In genomic region chr7:76232698-76233097, GRCh38 we compare ENCODE assay signal across 30 cellular contexts. TPM values are rescaled to one million over a fixed set of nuclear protein-coding genes. Genes with fewer than 3 reads are reported as not detected.
"Had no signal": no experiment of that assay in that cellular context is flagged by ENCODE, and none has a peak within 500 bp of the region (broad histone marks: within the 10 kb centered on the region; RNA-seq: fewer than 3 reads in every experiment).

No MANE protein-coding gene starts in this region.

- H3K4me2 ChIP-seq: smooth muscle cell had no signal

- H3K27me3 ChIP-seq: testis had no signal

- H3K27ac Mint-ChIP-seq: activated B cell treated with CpG ODN at 0.5 μM for 24 hours; activated naive CD8-positive, alpha-beta T cell treated with anti-CD3 and anti-CD28 coated beads, Interleukin-2, amount 10 ng/mL, durations not matched to agents 7 days and 5 days; activated T-helper 2 cell treated with anti-CD3 and anti-CD28 coated beads, Interferon-gamma antibody, Interleukin-2, Interleukin-4, amounts not matched to agents 10 μg/mL and 5 μg/mL and 100 μg/mL, durations not matched to agents 14 hours and 24 hours and 36 hours; dendritic cell treated with granulocyte-macrophage colony-stimulating factor and Interleukin-4, amounts not matched to agents 40 ng/mL and 50 ng/mL, for 4 days; nephron progenitor cell; T-cell; type B pancreatic cell had no signal

- DNase-seq: activated B cell treated with CpG ODN at 0.5 μM for 24 hours; activated CD4-positive, alpha-beta T cell treated with anti-CD3 and anti-CD28 coated beads for 4 hours; activated CD4-positive, alpha-beta T cell treated with anti-CD3 and anti-CD28 coated beads, Interleukin-2, amount 50 U/mL, for 48 hours; activated CD8-positive, alpha-beta memory T cell treated with anti-CD3 and anti-CD28 coated beads, Interleukin-2, amount 50 U/mL, for 48 hours; activated naive CD4-positive, alpha-beta T cell treated with Interleukin-2 at 50 U/mL for 16 hours; activated naive CD8-positive, alpha-beta T cell treated with anti-CD3 and anti-CD28 coated beads, Interleukin-2, amount 10 ng/mL, durations not matched to agents 7 days and 5 days; activated T-cell treated with anti-CD3 and anti-CD28 coated beads, Interleukin-2, amount 50 U/mL, for 4 hours; amniotic stem cell; effector CD4-positive, alpha-beta T cell; head of caudate nucleus; hypothalamus; left ventricle myocardium superior; mammary epithelial cell; nephron progenitor cell; occipital lobe; posterior cingulate gyrus; stimulated activated CD4-positive, alpha-beta T cell treated with anti-CD3 and anti-CD28 coated beads, Interleukin-2, amount 100 ng/mL, for 48 hours; stimulated activated naive CD4-positive, alpha-beta T cell; T-cell; testis had no signal

- H3K4me3 ChIP-seq: smooth muscle cell, testis had no signal

- ATAC-seq: activated T-cell treated with anti-CD3 and anti-CD28 coated beads, Interleukin-2, amount 50 U/mL, for 4 hours; esophagus mucosa; left ventricle myocardium superior; sciatic nerve; T-cell had no signal

- H3K4me1 Mint-ChIP-seq: activated naive CD8-positive, alpha-beta T cell treated with anti-CD3 and anti-CD28 coated beads, Interleukin-2, amount 10 ng/mL, durations not matched to agents 7 days and 5 days had no signal

- H3K9me3 Mint-ChIP-seq: activated B cell treated with CpG ODN at 0.5 μM for 24 hours; activated naive CD8-positive, alpha-beta T cell treated with anti-CD3 and anti-CD28 coated beads, Interleukin-2, amount 10 ng/mL, durations not matched to agents 7 days and 5 days; activated T-cell treated with anti-CD3 and anti-CD28 coated beads, Interleukin-2, amount 50 U/mL, for 4 hours; activated T-helper 2 cell treated with anti-CD3 and anti-CD28 coated beads, Interferon-gamma antibody, Interleukin-2, Interleukin-4, amounts not matched to agents 10 μg/mL and 5 μg/mL and 100 μg/mL, durations not matched to agents 14 hours and 24 hours and 36 hours; dendritic cell treated with granulocyte-macrophage colony-stimulating factor and Interleukin-4, amounts not matched to agents 40 ng/mL and 50 ng/mL, for 4 days; nephron progenitor cell; T-cell; type B pancreatic cell had no signal

- H3K4me1 ChIP-seq: testis had no signal

- H3K4me3 Mint-ChIP-seq: activated B cell treated with CpG ODN at 0.5 μM for 24 hours; activated naive CD8-positive, alpha-beta T cell treated with anti-CD3 and anti-CD28 coated beads, Interleukin-2, amount 10 ng/mL, durations not matched to agents 7 days and 5 days; activated T-cell treated with anti-CD3 and anti-CD28 coated beads, Interleukin-2, amount 50 U/mL, for 4 hours; dendritic cell treated with granulocyte-macrophage colony-stimulating factor and Interleukin-4, amounts not matched to agents 40 ng/mL and 50 ng/mL, for 4 days; nephron progenitor cell had no signal

- H3K36me3 Mint-ChIP-seq: activated naive CD8-positive, alpha-beta T cell treated with anti-CD3 and anti-CD28 coated beads, Interleukin-2, amount 10 ng/mL, durations not matched to agents 7 days and 5 days; T-cell; type B pancreatic cell had no signal

- H3K9me3 ChIP-seq: testis had no signal

- FAIRE-seq: endothelial cell of umbilical vein, frontal cortex, islet of Langerhans had no signal

- H3K27ac ChIP-seq: testis had no signal

RNA-seq across cellular contexts. Expression of gene SRRM3, which starts 31.0 kb away (rescaled TPM):
- total RNA-seq: activated B cell treated with CpG ODN at 0.5 μM for 24 hours; activated CD8-positive, alpha-beta memory T cell treated with anti-CD3 and anti-CD28 coated beads for 36 hours; activated naive CD8-positive, alpha-beta T cell treated with anti-CD3 and anti-CD28 coated beads, Interleukin-2, amount 10 ng/mL, durations not matched to agents 7 days and 5 days; T-cell had no signal
